Comparison of ENCODE assay signal across 23 cellular contexts in the genomic region with DNA sequence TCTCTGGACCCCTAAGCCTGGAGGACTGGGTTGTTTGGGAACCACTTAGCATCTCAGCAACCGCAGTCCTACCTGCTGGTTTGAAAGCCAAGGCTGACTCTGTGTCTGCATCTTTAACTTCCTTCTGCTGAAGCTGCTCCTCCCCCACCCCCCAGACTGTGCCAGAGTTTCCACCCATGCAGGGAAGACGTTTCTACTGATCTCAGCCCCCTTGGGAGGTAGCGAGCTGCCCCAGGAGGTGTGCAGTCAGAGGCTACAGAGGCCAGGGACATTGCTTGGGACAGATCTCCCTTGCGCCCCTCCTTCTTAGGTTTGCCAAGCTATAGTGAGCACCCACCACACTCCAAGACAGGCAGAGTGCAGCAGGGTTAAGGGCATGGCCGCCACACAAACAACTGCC. TPM values are rescaled to one million over a fixed set of nuclear protein-coding genes. Genes with fewer than 3 reads are reported as not detected.
DNase-seq lines count a peak whose midpoint lies in the region; ATAC-seq lines count a peak whose summit lies in the region.
"Had no signal": no experiment of that assay in that cellular context is flagged by ENCODE, and none has a peak within 500 bp of the region (broad histone marks: within the 10 kb centered on the region; RNA-seq: fewer than 3 reads in every experiment).

No MANE protein-coding gene starts in this region.

- peaks cover 9% of the 10 kb centered on the region; the same call in 1 of the 2 replicates for H4K20me1 ChIP-seq in BLaER1

- no peak overlapping the region for H3K9ac ChIP-seq in BLaER1
- H3K9ac ChIP-seq: GM23248 had no signal

- H3K4me2 ChIP-seq in BLaER1 = peak overlapping the region; percentile 71

- H3K4me3 ChIP-seq in right cardiac atrium (ENCODE audit: low read length) (no peak overlapping the region), BLaER1 (no peak overlapping the region)
- H3K4me3 ChIP-seq: GM23248, K562 had no signal

- DNase-seq in cardiac septum (ENCODE audit: low spot score) (peak; percentile 17), right cardiac atrium (no peak), DMS79 treated with DMSO at 0.1 percent for 48 hours (lab: John Stamatoyannopoulos, UW) (peak; percentile 19), mesenteric fat pad (ENCODE audit: low spot score) (peak; percentile 64)
- DNase-seq: 8988T; C1 segment of cervical spinal cord; CD4-positive, CD25-positive, alpha-beta regulatory T cell; CD8-positive, alpha-beta memory T cell; COR-L47; DMS 273 treated with DMSO at 0.1 percent for 48 hours; GDM1; HCEC 1CT; HFFc6; IMR-90 had no signal

- H3K9me3 ChIP-seq in right cardiac atrium (ENCODE audit: control insufficient read depth, low read length) (no peaks in the 10 kb centered on the region), BLaER1 (no peaks in the 10 kb centered on the region)

- H3K36me3 ChIP-seq in BLaER1 = no peaks in the 10 kb centered on the region

- H3K4me1 ChIP-seq in right cardiac atrium (ENCODE audit: control insufficient read depth, insufficient read depth, low read length) = no peaks in the 10 kb centered on the region
- H3K4me1 ChIP-seq in BLaER1 = peaks cover 28% of the 10 kb centered on the region

- intact Hi-C loops in cardiac septum (cut with DNase I) = no loop called here
- intact Hi-C loops in right cardiac atrium (cut with DNase I) = no loop called here

- H3K27me3 ChIP-seq in right cardiac atrium (ENCODE audit: control insufficient read depth, insufficient read depth) (no peaks in the 10 kb centered on the region), BLaER1 (peaks cover 87% of the 10 kb centered on the region)

- 59% methylated on average over 5 of the region's 5 CpGs for WGBS in right cardiac atrium

- H3K27ac ChIP-seq in right cardiac atrium (ENCODE audit: low read length) (no peak overlapping the region), BLaER1 (peak overlapping the region; percentile 28)
- H3K27ac ChIP-seq: GM23248 had no signal

- ATAC-seq in right cardiac atrium = no peak
- no peak for ATAC-seq in GM21737 (IDR thresholded peaks at IDR 0.05; ENCODE audit: unreplicated experiment)
- ATAC-seq in GM21515 (IDR thresholded peaks at IDR 0.05; ENCODE audit: unreplicated experiment) = no peak
- no peak for ATAC-seq in GM21423 (IDR thresholded peaks at IDR 0.05; ENCODE audit: unreplicated experiment)
- ATAC-seq: K562 had no signal

RNA-seq across cellular contexts. Expression of a gene that starts 4.7 kb away (rescaled TPM):
- total RNA-seq in cardiac septum = 0.67 TPM
- total RNA-seq in right cardiac atrium = under 1 TPM in 1 of 4 donors, not detected in 3; 0.48 TPM
- 0.23 TPM for polyA plus RNA-seq in right cardiac atrium
- total RNA-seq in mesenteric fat pad = not detected
- total RNA-seq: CD4-positive, CD25-positive, alpha-beta regulatory T cell; CD8-positive, alpha-beta memory T cell; Daoy; GM23248; HFFc6; IMR-90; K562 had no signal
- polyA plus RNA-seq: AG04450; CD4-positive, CD25-positive, alpha-beta regulatory T cell; CD8-positive, alpha-beta memory T cell; GM23248; IMR-90; K562 had no signal

RNA-seq across cellular contexts. Expression of a gene that starts 15.9 kb away (rescaled TPM):
- total RNA-seq in cardiac septum (1.1 TPM), right cardiac atrium (1 to 10 TPM in 2 of 4 donors, under 1 TPM in 2; 0.38 to 1.3 (median 0.97) TPM), mesenteric fat pad (0.32 TPM)
- 0.27 TPM for polyA plus RNA-seq in right cardiac atrium
- total RNA-seq: A673; CD4-positive, CD25-positive, alpha-beta regulatory T cell; CD8-positive, alpha-beta memory T cell; GM23248; HFFc6; IMR-90; K562 had no signal
- polyA plus RNA-seq: AG04450; CD4-positive, CD25-positive, alpha-beta regulatory T cell; CD8-positive, alpha-beta memory T cell; IMR-90; K562 had no signal

RNA-seq across cellular contexts. Expression of a gene that starts 23.4 kb away (rescaled TPM):
- total RNA-seq in cardiac septum (not detected), right cardiac atrium (not detected), mesenteric fat pad (not detected)
- not detected for polyA plus RNA-seq in right cardiac atrium
- total RNA-seq: A673; CD4-positive, CD25-positive, alpha-beta regulatory T cell; CD8-positive, alpha-beta memory T cell; Daoy; GM23248; HFFc6; IMR-90; K562 had no signal
- polyA plus RNA-seq: AG04450; CD4-positive, CD25-positive, alpha-beta regulatory T cell; CD8-positive, alpha-beta memory T cell; GM23248; IMR-90; K562 had no signal

Comparison
In these comparisons a context has a peak if more than half of its experiments do, and no peak if none do; other contexts are left out.
1. DNase-seq: peak in cardiac septum (single experiment), DMS79 treated with DMSO at 0.1 percent for 48 hours (single experiment) and mesenteric fat pad (single experiment); none in right cardiac atrium (0 of 3).